1 cellular context compared by ENCODE assay signal in genomic region chr5:141427783-141428426, GRCh38.
TF ChIP-seq lines count a peak whose summit lies in the region.

No MANE protein-coding gene starts in this region.

TF ChIP-seq in GM23338, 12 proteins besides CTCF, POLR2A, EP300 and RAD21 (continued from another document):
- TF ChIP-seq, protein P1, sequence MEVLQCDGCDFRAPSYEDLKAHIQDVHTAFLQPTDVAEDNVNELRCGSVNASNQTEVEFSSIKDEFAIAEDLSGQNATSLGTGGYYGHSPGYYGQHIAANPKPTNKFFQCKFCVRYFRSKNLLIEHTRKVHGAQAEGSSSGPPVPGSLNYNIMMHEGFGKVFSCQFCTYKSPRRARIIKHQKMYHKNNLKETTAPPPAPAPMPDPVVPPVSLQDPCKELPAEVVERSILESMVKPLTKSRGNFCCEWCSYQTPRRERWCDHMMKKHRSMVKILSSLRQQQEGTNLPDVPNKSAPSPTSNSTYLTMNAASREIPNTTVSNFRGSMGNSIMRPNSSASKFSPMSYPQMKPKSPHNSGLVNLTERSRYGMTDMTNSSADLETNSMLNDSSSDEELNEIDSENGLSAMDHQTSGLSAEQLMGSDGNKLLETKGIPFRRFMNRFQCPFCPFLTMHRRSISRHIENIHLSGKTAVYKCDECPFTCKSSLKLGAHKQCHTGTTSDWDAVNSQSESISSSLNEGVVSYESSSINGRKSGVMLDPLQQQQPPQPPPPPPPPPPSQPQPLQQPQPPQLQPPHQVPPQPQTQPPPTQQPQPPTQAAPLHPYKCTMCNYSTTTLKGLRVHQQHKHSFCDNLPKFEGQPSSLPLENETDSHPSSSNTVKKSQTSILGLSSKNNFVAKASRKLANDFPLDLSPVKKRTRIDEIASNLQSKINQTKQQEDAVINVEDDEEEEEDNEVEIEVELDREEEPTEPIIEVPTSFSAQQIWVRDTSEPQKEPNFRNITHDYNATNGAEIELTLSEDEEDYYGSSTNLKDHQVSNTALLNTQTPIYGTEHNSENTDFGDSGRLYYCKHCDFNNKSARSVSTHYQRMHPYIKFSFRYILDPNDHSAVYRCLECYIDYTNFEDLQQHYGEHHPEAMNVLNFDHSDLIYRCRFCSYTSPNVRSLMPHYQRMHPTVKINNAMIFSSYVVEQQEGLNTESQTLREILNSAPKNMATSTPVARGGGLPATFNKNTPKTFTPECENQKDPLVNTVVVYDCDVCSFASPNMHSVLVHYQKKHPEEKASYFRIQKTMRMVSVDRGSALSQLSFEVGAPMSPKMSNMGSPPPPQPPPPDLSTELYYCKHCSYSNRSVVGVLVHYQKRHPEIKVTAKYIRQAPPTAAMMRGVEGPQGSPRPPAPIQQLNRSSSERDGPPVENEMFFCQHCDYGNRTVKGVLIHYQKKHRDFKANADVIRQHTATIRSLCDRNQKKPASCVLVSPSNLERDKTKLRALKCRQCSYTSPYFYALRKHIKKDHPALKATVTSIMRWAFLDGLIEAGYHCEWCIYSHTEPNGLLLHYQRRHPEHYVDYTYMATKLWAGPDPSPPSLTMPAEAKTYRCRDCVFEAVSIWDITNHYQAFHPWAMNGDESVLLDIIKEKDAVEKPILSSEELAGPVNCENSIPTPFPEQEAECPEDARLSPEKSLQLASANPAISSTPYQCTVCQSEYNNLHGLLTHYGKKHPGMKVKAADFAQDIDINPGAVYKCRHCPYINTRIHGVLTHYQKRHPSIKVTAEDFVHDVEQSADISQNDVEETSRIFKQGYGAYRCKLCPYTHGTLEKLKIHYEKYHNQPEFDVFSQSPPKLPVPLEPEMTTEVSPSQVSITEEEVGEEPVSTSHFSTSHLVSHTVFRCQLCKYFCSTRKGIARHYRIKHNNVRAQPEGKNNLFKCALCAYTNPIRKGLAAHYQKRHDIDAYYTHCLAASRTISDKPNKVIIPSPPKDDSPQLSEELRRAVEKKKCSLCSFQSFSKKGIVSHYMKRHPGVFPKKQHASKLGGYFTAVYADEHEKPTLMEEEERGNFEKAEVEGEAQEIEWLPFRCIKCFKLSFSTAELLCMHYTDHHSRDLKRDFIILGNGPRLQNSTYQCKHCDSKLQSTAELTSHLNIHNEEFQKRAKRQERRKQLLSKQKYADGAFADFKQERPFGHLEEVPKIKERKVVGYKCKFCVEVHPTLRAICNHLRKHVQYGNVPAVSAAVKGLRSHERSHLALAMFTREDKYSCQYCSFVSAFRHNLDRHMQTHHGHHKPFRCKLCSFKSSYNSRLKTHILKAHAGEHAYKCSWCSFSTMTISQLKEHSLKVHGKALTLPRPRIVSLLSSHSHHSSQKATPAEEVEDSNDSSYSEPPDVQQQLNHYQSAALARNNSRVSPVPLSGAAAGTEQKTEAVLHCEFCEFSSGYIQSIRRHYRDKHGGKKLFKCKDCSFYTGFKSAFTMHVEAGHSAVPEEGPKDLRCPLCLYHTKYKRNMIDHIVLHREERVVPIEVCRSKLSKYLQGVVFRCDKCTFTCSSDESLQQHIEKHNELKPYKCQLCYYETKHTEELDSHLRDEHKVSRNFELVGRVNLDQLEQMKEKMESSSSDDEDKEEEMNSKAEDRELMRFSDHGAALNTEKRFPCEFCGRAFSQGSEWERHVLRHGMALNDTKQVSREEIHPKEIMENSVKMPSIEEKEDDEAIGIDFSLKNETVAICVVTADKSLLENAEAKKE (CRISPR knock-in tag; IDR thresholded peaks at IDR 0.05): no peak
- TF ChIP-seq EZH2phosphoT487 (IDR thresholded peaks at IDR 0.05; ENCODE audit: unreplicated experiment) (no peak), JUNB (IDR thresholded peaks at IDR 0.05; ENCODE audit: unreplicated experiment) (no peak), POLR2AphosphoS5 (IDR thresholded peaks at IDR 0.05; ENCODE audit: low read depth) (no peak), ZNF114 (CRISPR knock-in tag; IDR thresholded peaks at IDR 0.05) (no peak)
- TF ChIP-seq, protein P2, sequence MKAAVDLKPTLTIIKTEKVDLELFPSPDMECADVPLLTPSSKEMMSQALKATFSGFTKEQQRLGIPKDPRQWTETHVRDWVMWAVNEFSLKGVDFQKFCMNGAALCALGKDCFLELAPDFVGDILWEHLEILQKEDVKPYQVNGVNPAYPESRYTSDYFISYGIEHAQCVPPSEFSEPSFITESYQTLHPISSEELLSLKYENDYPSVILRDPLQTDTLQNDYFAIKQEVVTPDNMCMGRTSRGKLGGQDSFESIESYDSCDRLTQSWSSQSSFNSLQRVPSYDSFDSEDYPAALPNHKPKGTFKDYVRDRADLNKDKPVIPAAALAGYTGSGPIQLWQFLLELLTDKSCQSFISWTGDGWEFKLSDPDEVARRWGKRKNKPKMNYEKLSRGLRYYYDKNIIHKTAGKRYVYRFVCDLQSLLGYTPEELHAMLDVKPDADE (IDR thresholded peaks at IDR 0.05): no peak
